In genomic region chr2:186570587-186570986, GRCh38 we compare ENCODE assay signal across 12 cellular contexts. TPM values are rescaled to one million over a fixed set of nuclear protein-coding genes. Genes with fewer than 3 reads are reported as not detected.
A peak's percentile ranks its signal among the peaks of the same experiment; 100 is the strongest.
DNase-seq lines count a peak whose midpoint lies in the region; ATAC-seq, FAIRE-seq and TF ChIP-seq lines count a peak whose summit lies in the region.
"Had no signal": no experiment of that assay in that cellular context is flagged by ENCODE, and none has a peak within 500 bp of the region (broad histone marks: within the 10 kb centered on the region; RNA-seq: fewer than 3 reads in every experiment).

No MANE protein-coding gene starts in this region.

- DNase-seq in Caki2 (ENCODE audit: low read depth): peak; percentile 81
- peak; percentile 88 for DNase-seq in NCI-H226
- peak; percentile 90 for DNase-seq in mammary epithelial cell
- DNase-seq in HepG2 (ENCODE audit: low spot score): peak; percentile 50
- DNase-seq: activated CD4-positive, alpha-beta T cell treated with anti-CD3 and anti-CD28 coated beads, Interleukin-2, amount 50 U/mL, for 48 hours; aorta; NCI-H446 had no signal

- H3K4me1 ChIP-seq in mammary epithelial cell (ENCODE audit: insufficient read depth, low read length) (peaks cover 24% of the 10 kb centered on the region), HepG2 (ENCODE audit: insufficient read depth, low read length) (peaks cover 38% of the 10 kb centered on the region)

- no peak for TF ChIP-seq EP300 in HepG2 (IDR thresholded peaks at IDR 0.05; ENCODE audit: low read depth in 2 of 2, low read length in 2 of 2)
- TF ChIP-seq EP300 in HepG2 (CRISPR knock-in tag; IDR thresholded peaks at IDR 0.05; ENCODE audit: borderline replicate concordance): no peak

- no peak overlapping the region for H3K4me3 ChIP-seq in mammary epithelial cell (replicated peaks in 1 of 3; ENCODE audit: insufficient read depth in 1 of 3, low read depth in 2 of 3, low read length in 3 of 3)
- no peak overlapping the region for H3K4me3 ChIP-seq in HepG2 (replicated peaks in 1 of 3; ENCODE audit: insufficient read depth in 1 of 3, low read depth in 2 of 3, low read length in 3 of 3)

- no peak for TF ChIP-seq POLR2A in HepG2 (IDR thresholded peaks at IDR 0.05; ENCODE audit: insufficient read depth in 1 of 2, low read depth in 2 of 2, low read length in 2 of 2)

- no peaks in the 10 kb centered on the region for H3K9me3 ChIP-seq in mammary epithelial cell (replicated peaks; ENCODE audit: insufficient read depth, low read length)
- H3K9me3 ChIP-seq in HepG2 (ENCODE audit: low read length): no peaks in the 10 kb centered on the region

- no peak for TF ChIP-seq RAD21 in HepG2 (CRISPR knock-in tag; IDR thresholded peaks at IDR 0.05)

- H2AFZ ChIP-seq in mammary epithelial cell (ENCODE audit: low read depth, low read length): no peak overlapping the region
- no peak overlapping the region for H2AFZ ChIP-seq in HepG2 (ENCODE audit: low read length)

- H3K36me3 ChIP-seq in mammary epithelial cell (ENCODE audit: insufficient read depth, low read length) (no peaks in the 10 kb centered on the region), HepG2 (replicated peaks in 1 of 2; ENCODE audit: control insufficient read depth in 1 of 2, insufficient read depth in 2 of 2, low read length in 2 of 2) (no peaks in the 10 kb centered on the region)

- dilution Hi-C loops in mammary epithelial cell (cut with HindIII; ENCODE audit: low sequenced_read_pairs): no loop called here

- H4K20me1 ChIP-seq in mammary epithelial cell (ENCODE audit: insufficient read depth, low read length) (no peaks in the 10 kb centered on the region), HepG2 (ENCODE audit: insufficient read depth, low read length) (no peaks in the 10 kb centered on the region)

- no peak for TF ChIP-seq CTCF in mammary epithelial cell (conservative IDR thresholded peaks at IDR 0.05 in 1 of 2, IDR thresholded peaks at IDR 0.05 in 1 of 2; ENCODE audit: extremely low read depth in 1 of 2, insufficient read depth in 1 of 2, low read depth in 1 of 2, low read length in 2 of 2)
- no peak for TF ChIP-seq CTCF in HepG2 (CRISPR knock-in tag; IDR thresholded peaks at IDR 0.05)

- H3K27me3 ChIP-seq in mammary epithelial cell (ENCODE audit: insufficient read depth, low read length) (no peaks in the 10 kb centered on the region), HepG2 (ENCODE audit: control insufficient read depth in 1 of 2, insufficient read depth in 2 of 2, low read length in 2 of 2) (no peaks in the 10 kb centered on the region)

- POLR2A ChIA-PET in HepG2 (lab: Yijun Ruan, JAX): interaction anchor here (0.6 to 3.2 kb wide), 5 partner anchors 9 to 85 kb away, joined by 3 to 47 read pairs (median 8); partner anchors contain the start of genes ITGAV and ZC3H15

- 16% methylated on average over 5 of the region's 5 CpGs for WGBS in mammary epithelial cell (ENCODE audit: low coverage, missing lambda C conversion rate)
- WGBS in HepG2 (ENCODE audit: low lambda C conversion rate): 78% methylated on average over 5 of the region's 5 CpGs

- FAIRE-seq in HepG2 (lab: Jason Lieb, UNC): no peak

- H3K79me2 ChIP-seq in mammary epithelial cell (ENCODE audit: insufficient read depth, low read length) (no peaks in the 10 kb centered on the region), HepG2 (ENCODE audit: insufficient read depth, low read length) (no peaks in the 10 kb centered on the region)

- H3K9ac ChIP-seq in mammary epithelial cell (ENCODE audit: insufficient read depth, low read length) (no peak overlapping the region), HepG2 (ENCODE audit: insufficient read depth, low read depth, low read length) (no peak overlapping the region)

- CTCF ChIA-PET in mammary epithelial cell (lab: Charles Lee; ENCODE audit: low non-redundant PET) (interaction anchor here (0.6 kb wide), 1 partner anchor 19 kb away, joined by 3 read pairs; the partner anchor contains the start of gene ITGAV), HepG2 (lab: Yijun Ruan, JAX; ENCODE audit: low intra/inter-chr PET ratio, low total read pairs) (no interaction called here)

- BruUV-seq in mammary epithelial cell (replicated peaks; lab: Mats Ljungman, UMichigan) (no TSS peak), HepG2 (replicated peaks; lab: Mats Ljungman, UMichigan) (no TSS peak)

- peak overlapping the region; percentile 68 for H3K27ac ChIP-seq in mammary epithelial cell (ENCODE audit: insufficient read depth, low read depth, low read length)
- no peak overlapping the region for H3K27ac ChIP-seq in HepG2 (ENCODE audit: extremely low read length, insufficient read depth, low read length)

- ATAC-seq in HepG2: peak; percentile 49
- ATAC-seq in GM19351 (IDR thresholded peaks at IDR 0.05; ENCODE audit: unreplicated experiment): no peak
- ATAC-seq in GM21529 (IDR thresholded peaks at IDR 0.05; ENCODE audit: unreplicated experiment): no peak
- no peak for ATAC-seq in GM21447 (IDR thresholded peaks at IDR 0.05; ENCODE audit: unreplicated experiment)
- ATAC-seq in HG02970 (IDR thresholded peaks at IDR 0.05; ENCODE audit: low FRiP score, unreplicated experiment): no peak
- ATAC-seq: stimulated activated memory B cell treated with anti-CD40 and anti-IgM and Interleukin-4, amounts not matched to agents 10 μg/mL and 1 μg/mL and 100 μg/mL, for 72 hours had no signal

- in situ Hi-C loops in Caki2 (cut with HindIII; ENCODE audit: low pct_unique_long_range_greater_than_20kb, low sequenced_read_pairs): no loop called here
- in situ Hi-C loops in mammary epithelial cell (cut with MboI; ENCODE audit: low sequenced_read_pairs in 2 of 2): no loop called here
- in situ Hi-C loops in HepG2 (cut with HindIII; ENCODE audit: extremely low pct_ligation_motif_present, low pct_unique_long_range_greater_than_20kb): no loop called here

- peak overlapping the region; percentile 48 for H3K4me2 ChIP-seq in mammary epithelial cell (ENCODE audit: insufficient read depth, low read depth, low read length)
- peak overlapping the region; percentile 49 for H3K4me2 ChIP-seq in HepG2 (ENCODE audit: low read depth, low read length)

- intact Hi-C loops in mammary epithelial cell (cut with micrococcal nuclease): no loop called here
- intact Hi-C loops in HepG2 (cut with micrococcal nuclease; ENCODE audit: unreplicated experiment): no loop called here

TF ChIP-seq in HepG2, 621 proteins besides CTCF, POLR2A, EP300 and RAD21 (continues in another document):
- TF ChIP-seq KAT8 (CRISPR knock-in tag; IDR thresholded peaks at IDR 0.05): no peak
- no peak for TF ChIP-seq ATF1 (CRISPR knock-in tag; IDR thresholded peaks at IDR 0.05)
- TF ChIP-seq ZNF709 (CRISPR knock-in tag; IDR thresholded peaks at IDR 0.05): no peak
- peak; percentile 67 for TF ChIP-seq FOSL2 (CRISPR knock-in tag; IDR thresholded peaks at IDR 0.05)
- TF ChIP-seq GPN1 (CRISPR knock-in tag; IDR thresholded peaks at IDR 0.05; ENCODE audit: borderline replicate concordance): no peak

RNA-seq across cellular contexts. Expression of gene ITGAV, which starts 19.3 kb away (rescaled TPM):
- 122 and 155 TPM in 2 replicates for total RNA-seq in Caki2 (2014; rRNA removed; shearing (Covaris generic); ENCODE audit: low replicate concordance)
- total RNA-seq in mammary epithelial cell: 100 to 1,000 TPM; 103 to 257 TPM
- polyA plus RNA-seq in mammary epithelial cell: 45.5 TPM
- 123 TPM for polyA minus RNA-seq in mammary epithelial cell
- total RNA-seq in HepG2 (2016; rRNA removed; fragmentation: Illumina TruSeq; extraction: Trizol): 35.8 and 60.4 TPM in 2 replicates
- total RNA-seq in HepG2 (2016; cell fraction: cytosol; rRNA removed; fragmentation: Illumina TruSeq; extraction: Trizol; ENCODE audit: low read depth): 3.7 and 6.3 TPM in 2 replicates
- total RNA-seq in HepG2 (2016; cell fraction: insoluble cytoplasmic fraction; rRNA removed; fragmentation: Illumina TruSeq; extraction: Trizol): 33.3 and 58.5 TPM in 2 replicates
- total RNA-seq in HepG2 (2016; cell fraction: membrane; rRNA removed; fragmentation: Illumina TruSeq; extraction: Trizol): 7.7 and 8.2 TPM in 2 replicates
- total RNA-seq in HepG2 (2016; cell fraction: nucleus; rRNA removed; fragmentation: Illumina TruSeq; extraction: Trizol): 74.9 and 86.9 TPM in 2 replicates
- polyA plus RNA-seq in HepG2 (2011; rRNA removed): 52.0 and 59.1 TPM in 2 replicates
- 21.6 and 34.2 TPM in 2 replicates for polyA plus RNA-seq in HepG2 (2011; cell fraction: cytosol; rRNA removed)
- polyA plus RNA-seq in HepG2 (2011; cell fraction: nucleus; rRNA removed): 55.2 and 64.5 TPM in 2 replicates
- 25.9 and 41.2 TPM in 2 replicates for polyA plus RNA-seq in HepG2 (2012)
- 0.74 and 0.83 TPM in 2 replicates for polyA plus RNA-seq in HepG2 (2016; cell fraction: cytosol; fragmentation: Illumina TruSeq; extraction: Trizol; ENCODE audit: low read depth)
- polyA plus RNA-seq in HepG2 (2016; cell fraction: insoluble cytoplasmic fraction; fragmentation: Illumina TruSeq; extraction: Trizol; ENCODE audit: low read depth): 14.0 and 15.7 TPM in 2 replicates
- 1.8 and 2.3 TPM in 2 replicates for polyA plus RNA-seq in HepG2 (2016; cell fraction: membrane; fragmentation: Illumina TruSeq; extraction: Trizol; ENCODE audit: low read depth)
- 56.7 and 59.3 TPM in 2 replicates for polyA plus RNA-seq in HepG2 (2016; cell fraction: nucleus; fragmentation: Illumina TruSeq; extraction: Trizol; ENCODE audit: insufficient read depth, low read depth)
- 22.8 and 55.2 TPM in 2 replicates for polyA minus RNA-seq in HepG2 (2011; rRNA and poly(A)+ RNA removed; ENCODE audit: low replicate concordance)
- polyA minus RNA-seq in HepG2 (2011; cell fraction: cytosol; rRNA and poly(A)+ RNA removed): 138 and 152 TPM in 2 replicates
- polyA minus RNA-seq in HepG2 (2011; cell fraction: nucleus; rRNA and poly(A)+ RNA removed): 135 and 161 TPM in 2 replicates
